ENCODE assay signal across 9 cellular contexts in genomic region chr18:50969448-50969847, GRCh38. TPM values are rescaled to one million over a fixed set of nuclear protein-coding genes. Genes with fewer than 3 reads are reported as not detected.
DNase-seq lines count a peak whose midpoint lies in the region; ATAC-seq and TF ChIP-seq lines count a peak whose summit lies in the region.
"Had no signal": no experiment of that assay in that cellular context is flagged by ENCODE, and none has a peak within 500 bp of the region (broad histone marks: within the 10 kb centered on the region; RNA-seq: fewer than 3 reads in every experiment).

No MANE protein-coding gene starts in this region.

- intact Hi-C loops in heart left ventricle (cut with DNase I), result loop anchor here in 9 of 10 donors (2.0 to 10.0 kb wide), 13 partner anchors 58 to 685 kb away; partner anchors contain the start of genes ME2 (in 4 of the 9), SMAD4 (in 2 of the 9), CXXC1 (in 1 of the 9) and MBD1 (in 1 of the 9)
- intact Hi-C loops in transverse colon (cut with DNase I; ENCODE audit: low total_unique reads), result no loop called here
- intact Hi-C loops in lower leg skin (cut with DNase I; ENCODE audit: low total_unique reads), result no loop called here

- no peak overlapping the region for H3K27ac Mint-ChIP-seq in WTC11

- peaks cover under 1% of the 10 kb centered on the region; the same call in 1 of the 2 replicates for H3K9me3 Mint-ChIP-seq in WTC11

- TF ChIP-seq CTCF in cardiac muscle cell (IDR thresholded peaks at IDR 0.05; ENCODE audit: low read depth, low read length) (no peak), heart left ventricle (IDR thresholded peaks at IDR 0.05) (no peak), WTC11 (IDR thresholded peaks at IDR 0.05) (no peak), transverse colon (IDR thresholded peaks at IDR 0.05) (no peak), lower leg skin (IDR thresholded peaks at IDR 0.05) (no peak)

- peak overlapping the region; percentile 83 for H3K4me3 Mint-ChIP-seq in WTC11

- CTCF ChIA-PET in WTC11 (lab: Charles Lee), result no interaction called here

- no peak overlapping the region for H3K9ac ChIP-seq in iPS-18a (ENCODE audit: low read length)

- H3K27me3 Mint-ChIP-seq in WTC11 (ENCODE audit: low read depth), result no peaks in the 10 kb centered on the region; the same call in 1 of the 2 replicates

- no peak for TF ChIP-seq EP300 in transverse colon (IDR thresholded peaks at IDR 0.05; ENCODE audit: low read depth)

- in situ Hi-C loops in transverse colon (cut with MboI; ENCODE audit: low pct_ligation_motif_present in 1 of 4, low pct_unique_long_range_greater_than_20kb in 1 of 4, low sequenced_read_pairs in 3 of 4), result no loop called here

- H3K4me3 ChIP-seq in cardiac muscle cell (no peak overlapping the region), heart left ventricle (peak overlapping the region in 3 of 12 donors; percentile 80 to 93 (median 83)), iPS-18a (ENCODE audit: low read length) (peak overlapping the region; percentile 83), transverse colon (no peak overlapping the region), lower leg skin (ENCODE audit: low read depth, poor library complexity, severe bottlenecking) (no peak overlapping the region)

- POLR2A ChIA-PET in WTC11 (lab: Charles Lee), result no interaction called here

- peak overlapping the region; percentile 98 for H3K27ac ChIP-seq in cardiac muscle cell
- H3K27ac ChIP-seq in heart left ventricle, result peak overlapping the region in 3 of 12 donors; percentile 37 to 100 (median 97)
- no peak overlapping the region for H3K27ac ChIP-seq in iPS-18a (ENCODE audit: low read length)
- H3K27ac ChIP-seq in transverse colon, result peak overlapping the region in 3 of 4 donors; percentile 97 to 99 (median 99)

- H3K4me1 ChIP-seq in cardiac muscle cell (ENCODE audit: low read depth) (peaks cover 12% of the 10 kb centered on the region), heart left ventricle (peaks cover 0 to 29% (median 16%) of the 10 kb centered on the region in 12 donors), iPS-18a (ENCODE audit: control insufficient read depth, low read depth, low read length) (peaks cover 12% of the 10 kb centered on the region), transverse colon (peaks cover 8 to 36% (median 19%) of the 10 kb centered on the region in 4 donors)

- H3K9me3 ChIP-seq in cardiac muscle cell (ENCODE audit: low read depth), result no peaks in the 10 kb centered on the region
- no peaks in the 10 kb centered on the region for H3K9me3 ChIP-seq in heart left ventricle
- H3K9me3 ChIP-seq in iPS-18a (ENCODE audit: control insufficient read depth, low read depth, low read length), result no peaks in the 10 kb centered on the region
- no peaks in the 10 kb centered on the region for H3K9me3 ChIP-seq in transverse colon

- TF ChIP-seq POLR2A in heart left ventricle (IDR thresholded peaks at IDR 0.05) (no peak), transverse colon (IDR thresholded peaks at IDR 0.05) (no peak), lower leg skin (IDR thresholded peaks at IDR 0.05) (no peak)

- H3K27me3 ChIP-seq in cardiac muscle cell, result no peaks in the 10 kb centered on the region
- no peaks in the 10 kb centered on the region for H3K27me3 ChIP-seq in heart left ventricle
- no peaks in the 10 kb centered on the region for H3K27me3 ChIP-seq in iPS-18a (ENCODE audit: control insufficient read depth, insufficient read depth, low read length)
- no peaks in the 10 kb centered on the region for H3K27me3 ChIP-seq in transverse colon

- ATAC-seq in heart left ventricle, result no peak
- no peak for ATAC-seq in WTC11

- DNase-seq in cardiac muscle cell (ENCODE audit: low read depth in 1 of 2, low spot score in 1 of 2) (no peak), heart left ventricle (no peak), WTC11 (ENCODE audit: low spot score) (no peak), transverse colon (no peak), SKM-1 treated with dmso at 0.1 percent for 144 hours (lab: John Stamatoyannopoulos, UW; ENCODE audit: unreplicated experiment) (no peak), glomerular visceral epithelial cell (ENCODE audit: extremely low spot score) (no peak), lower leg skin (ENCODE audit: low spot score in 2 of 2) (no peak)
- DNase-seq: activated naive CD4-positive, alpha-beta T cell treated with anti-CD3 and anti-CD28 coated beads, Interleukin-2, amount 50 U/mL, for 16 hours had no signal

- H3K36me3 ChIP-seq in cardiac muscle cell (peaks cover under 1% of the 10 kb centered on the region), heart left ventricle (peaks cover 0 to 4% (median 2%) of the 10 kb centered on the region in 9 donors), iPS-18a (ENCODE audit: control insufficient read depth, low read depth, low read length) (no peaks in the 10 kb centered on the region), transverse colon (peaks cover 0 to under 1% (median 0%) of the 10 kb centered on the region in 4 donors)

- H3K4me1 Mint-ChIP-seq in WTC11, result peaks cover 22% of the 10 kb centered on the region

- WGBS in heart left ventricle, 4 donors, result 62 to 74% (median 70%) methylated on average over 5 of the region's 5 CpGs
- 50 to 83% methylated on average over 2 to 5 of the region's 5 CpGs for WGBS in transverse colon (ENCODE audit: low coverage in 1 of 2), 2 donors
- WGBS in lower leg skin, 2 donors, result 42 to 65% methylated on average over 5 of the region's 5 CpGs

- H3K36me3 Mint-ChIP-seq in WTC11, result no peaks in the 10 kb centered on the region; the same call in 1 of the 2 replicates

TF ChIP-seq in WTC11, 78 proteins besides CTCF, POLR2A, EP300 and RAD21 (continues in another document):
- TF ChIP-seq HMGA2 (CRISPR knock-in tag; IDR thresholded peaks at IDR 0.05), result no peak
- TF ChIP-seq ZNF532 (CRISPR knock-in tag; IDR thresholded peaks at IDR 0.05; ENCODE audit: borderline replicate concordance), result no peak
- TF ChIP-seq ZNF121 (CRISPR knock-in tag; IDR thresholded peaks at IDR 0.05), result no peak
- TF ChIP-seq ZNF232 (CRISPR knock-in tag; IDR thresholded peaks at IDR 0.05), result no peak
- TF ChIP-seq ZNF671 (CRISPR knock-in tag; IDR thresholded peaks at IDR 0.05), result no peak
- no peak for TF ChIP-seq AR (CRISPR knock-in tag; IDR thresholded peaks at IDR 0.05)
- no peak for TF ChIP-seq GTF2I (CRISPR knock-in tag; conservative IDR thresholded peaks at IDR 0.05)
- no peak for TF ChIP-seq MXD4 (CRISPR knock-in tag; IDR thresholded peaks at IDR 0.05; ENCODE audit: borderline replicate concordance)

RNA-seq across cellular contexts. Expression of gene ELAC1, which starts 1.6 kb away (rescaled TPM):
- total RNA-seq in cardiac muscle cell (5.6 and 5.8 TPM in 2 replicates), heart left ventricle (1 to 10 TPM; 3.0 to 7.2 (median 4.0) TPM), WTC11 (2021) (3.9 to 4.3 TPM (median 4.0 TPM) in 3 replicates), transverse colon (1 to 10 TPM in 3 of 4 donors, not detected in 1; 3.2 to 9.6 (median 6.4) TPM), lower leg skin (10 to 100 TPM in 1 of 4 donors, 1 to 10 TPM in 3; 4.1 to 11.6 (median 8.3) TPM)
- polyA plus RNA-seq in cardiac muscle cell (9.6 and 12.1 TPM in 2 replicates), heart left ventricle (1 to 10 TPM; 2.3 to 5.2 TPM)

Comparison
In these comparisons a context has a peak if more than half of its experiments do, and no peak if none do; other contexts are left out.
1. intact Hi-C loops: an anchor here in heart left ventricle (2.0 to 10.0 kb wide); none called in transverse colon and lower leg skin.